In genomic region chr17:46770818-46771600, GRCh38 we compare ENCODE assay signal across 9 cellular contexts. TPM values are rescaled to one million over a fixed set of nuclear protein-coding genes. Genes with fewer than 3 reads are reported as not detected.
A peak's percentile ranks its signal among the peaks of the same experiment; 100 is the strongest.
DNase-seq lines count a peak whose midpoint lies in the region; ATAC-seq and TF ChIP-seq lines count a peak whose summit lies in the region.
"Had no signal": no experiment of that assay in that cellular context is flagged by ENCODE, and none has a peak within 500 bp of the region (broad histone marks: within the 10 kb centered on the region; RNA-seq: fewer than 3 reads in every experiment).

No MANE protein-coding gene starts in this region.

- H3K9me3 Mint-ChIP-seq in CD8-positive, alpha-beta T cell = no peaks in the 10 kb centered on the region
- no peaks in the 10 kb centered on the region for H3K9me3 Mint-ChIP-seq in memory B cell

- H3K4me3 Mint-ChIP-seq in CD8-positive, alpha-beta T cell = peak overlapping the region; percentile 61
- H3K4me3 Mint-ChIP-seq in memory B cell = peak overlapping the region; percentile 70

- peaks cover 6% of the 10 kb centered on the region for H3K27me3 ChIP-seq in CD8-positive, alpha-beta T cell (ENCODE audit: insufficient read depth, low read length)
- peaks cover 0 to 57% of the 10 kb centered on the region in 2 donors for H3K27me3 ChIP-seq in tibial artery

- CTCF ChIA-PET in CD8-positive, alpha-beta T cell (lab: Charles Lee) = no interaction called here
- CTCF ChIA-PET in RWPE1 (lab: Yijun Ruan, JAX) = no interaction called here

- H3K4me3 ChIP-seq in CD8-positive, alpha-beta T cell (ENCODE audit: low read depth, low read length) = peak overlapping the region; percentile 30
- H3K4me3 ChIP-seq in coronary artery (peak overlapping the region; percentile 69), tibial artery (peak overlapping the region; percentile 46 to 55)

- POLR2A ChIA-PET in CD8-positive, alpha-beta T cell (lab: Charles Lee) = no interaction called here
- POLR2A ChIA-PET in RWPE1 (lab: Yijun Ruan, JAX; ENCODE audit: low non-redundant PET) = no interaction called here

- no peaks in the 10 kb centered on the region for H3K36me3 ChIP-seq in CD8-positive, alpha-beta T cell (ENCODE audit: insufficient read depth, low read length)
- no peaks in the 10 kb centered on the region for H3K36me3 ChIP-seq in tibial artery

- peaks cover 31% of the 10 kb centered on the region for H3K4me1 ChIP-seq in CD8-positive, alpha-beta T cell (ENCODE audit: insufficient read depth, low read length)
- H3K4me1 ChIP-seq in tibial artery = peaks cover 0 to 28% (median 20%) of the 10 kb centered on the region in 4 donors

- H3K36me3 Mint-ChIP-seq in CD8-positive, alpha-beta T cell = no peaks in the 10 kb centered on the region
- no peaks in the 10 kb centered on the region for H3K36me3 Mint-ChIP-seq in memory B cell

- H3K27ac Mint-ChIP-seq in CD8-positive, alpha-beta T cell = no peak overlapping the region
- H3K27ac Mint-ChIP-seq in memory B cell = no peak overlapping the region

- ATAC-seq in CD8-positive, alpha-beta T cell = peak; percentile 47
- peak; percentile 59 for ATAC-seq in memory B cell (ENCODE audit: low read depth)

- intact Hi-C loops in CD8-positive, alpha-beta T cell (cut with DNase I, micrococcal nuclease) = no loop called here
- intact Hi-C loops in tibial artery (cut with DNase I; ENCODE audit: low total_unique reads) = no loop called here

- DNase-seq in CD8-positive, alpha-beta T cell = peak in 2 of 7 experiments; percentile 27 to 56
- DNase-seq in HCEC 1CT (peak; percentile 25), RWPE1 (ENCODE audit: low spot score) (peak; percentile 45), coronary artery (ENCODE audit: low spot score) (no peak), memory B cell (ENCODE audit: low spot score in 2 of 2) (peak; percentile 33 to 54), tibial artery (peak in 1 of 2 donors; percentile 63), globus pallidus (ENCODE audit: low spot score) (no peak), NCI-H1092 (lab: John Stamatoyannopoulos, UW) (no peak)

- peaks cover 23% of the 10 kb centered on the region for H3K4me1 Mint-ChIP-seq in CD8-positive, alpha-beta T cell (ENCODE audit: low read depth)
- H3K4me1 Mint-ChIP-seq in memory B cell = peaks cover 14% of the 10 kb centered on the region

- H3K27ac ChIP-seq in CD8-positive, alpha-beta T cell (ENCODE audit: low read depth, low read length) = no peak overlapping the region
- H3K27ac ChIP-seq in RWPE1 = peak overlapping the region; percentile 75
- peak overlapping the region in 1 of 2 donors; percentile 27 for H3K27ac ChIP-seq in coronary artery
- H3K27ac ChIP-seq in tibial artery = no peak overlapping the region

- peaks cover 37% of the 10 kb centered on the region for H3K27me3 Mint-ChIP-seq in CD8-positive, alpha-beta T cell (ENCODE audit: low read depth)
- no peaks in the 10 kb centered on the region for H3K27me3 Mint-ChIP-seq in memory B cell

- TF ChIP-seq CTCF in CD8-positive, alpha-beta T cell (IDR thresholded peaks at IDR 0.05) = no peak
- TF ChIP-seq CTCF in RWPE1 (conservative IDR thresholded peaks at IDR 0.05; ENCODE audit: low read depth) = no peak
- no peak for TF ChIP-seq CTCF in coronary artery (IDR thresholded peaks at IDR 0.05)
- TF ChIP-seq CTCF in tibial artery (IDR thresholded peaks at IDR 0.05) = no peak

- H3K9me3 ChIP-seq in CD8-positive, alpha-beta T cell (ENCODE audit: low read length) = no peaks in the 10 kb centered on the region
- no peaks in the 10 kb centered on the region for H3K9me3 ChIP-seq in tibial artery

RNA-seq across cellular contexts. Expression of gene WNT3, which starts 47.5 kb away (rescaled TPM):
- total RNA-seq in CD8-positive, alpha-beta T cell = not detected
- total RNA-seq: T-helper 2 cell treated with Interferon-gamma antibody and Interleukin-4, amounts not matched to agents 100 ng/mL and 5 ng/mL, for 36 hours had no signal

Comparison
In these comparisons a context has a peak if more than half of its experiments do, and no peak if none do; other contexts are left out.
1. DNase-seq: peak in HCEC 1CT (single experiment), RWPE1 (single experiment) and memory B cell (2 of 2); none in coronary artery (single experiment), globus pallidus (single experiment) and NCI-H1092 (single experiment).
2. Peak in every context shown above with its lines, with median percentiles within 50 percentile points of each other: H3K4me3 ChIP-seq.